9 cellular contexts compared by ENCODE assay signal in genomic region chr15:73265536-73266153, GRCh38.
DNase-seq lines count a peak whose midpoint lies in the region; ATAC-seq and TF ChIP-seq lines count a peak whose summit lies in the region.
"Had no signal": no experiment of that assay in that cellular context is flagged by ENCODE, and none has a peak within 500 bp of the region (broad histone marks: within the 10 kb centered on the region; RNA-seq: fewer than 3 reads in every experiment).

No MANE protein-coding gene starts in this region.

- H3K27me3 ChIP-seq in effector memory CD4-positive, alpha-beta T cell (replicated peaks; ENCODE audit: control insufficient read depth, insufficient read depth, low read length, poor library complexity, severe bottlenecking), result no peaks in the 10 kb centered on the region
- no peaks in the 10 kb centered on the region for H3K27me3 ChIP-seq in upper lobe of left lung

- H3K9me3 ChIP-seq in effector memory CD4-positive, alpha-beta T cell (ENCODE audit: control insufficient read depth, low read length), result no peaks in the 10 kb centered on the region
- no peaks in the 10 kb centered on the region for H3K9me3 ChIP-seq in upper lobe of left lung

- peak; percentile 45 for DNase-seq in GM10266 (ENCODE audit: extremely low spot score)
- DNase-seq in NCI-H1694 (lab: John Stamatoyannopoulos, UW), result peak; percentile 13
- peak; percentile 69 for DNase-seq in activated CD4-positive, alpha-beta T cell treated with anti-CD3 and anti-CD28 coated beads for 48 hours
- peak in 2 of 3 donors; percentile 8 to 18 for DNase-seq in effector memory CD4-positive, alpha-beta T cell
- no peak for DNase-seq in natural killer cell
- no peak for DNase-seq in upper lobe of left lung
- DNase-seq: left cardiac atrium had no signal

- no peak overlapping the region for H3K27ac Mint-ChIP-seq in natural killer cell

- H3K36me3 ChIP-seq in effector memory CD4-positive, alpha-beta T cell (ENCODE audit: control insufficient read depth, insufficient read depth, low read length), result no peaks in the 10 kb centered on the region
- H3K36me3 ChIP-seq in upper lobe of left lung, result peaks cover 0 to 32% (median 6%) of the 10 kb centered on the region in 4 donors

- TF ChIP-seq CTCF in 22Rv1 (IDR thresholded peaks at IDR 0.05) (peak; percentile 88), GM10266 (IDR thresholded peaks at IDR 0.05; ENCODE audit: control insufficient read depth, insufficient read depth, low read depth, missing control alignments) (peak; percentile 79), natural killer cell (IDR thresholded peaks at IDR 0.05) (peak; percentile 61), upper lobe of left lung (IDR thresholded peaks at IDR 0.05) (peak; percentile 28 to 50 (median 36))

- no peaks in the 10 kb centered on the region for H3K4me1 Mint-ChIP-seq in natural killer cell

- TF ChIP-seq EP300 in upper lobe of left lung (IDR thresholded peaks at IDR 0.05), result no peak

- TF ChIP-seq POLR2A in upper lobe of left lung (IDR thresholded peaks at IDR 0.05), result no peak

- H3K9me3 Mint-ChIP-seq in natural killer cell, result no peaks in the 10 kb centered on the region

- no peak overlapping the region for H3K4me3 ChIP-seq in effector memory CD4-positive, alpha-beta T cell (ENCODE audit: insufficient read depth, low read depth, low read length, poor library complexity, severe bottlenecking)
- no peak overlapping the region for H3K4me3 ChIP-seq in upper lobe of left lung

- intact Hi-C loops in natural killer cell (cut with micrococcal nuclease), result loop anchor here (2.0 kb wide), 1 partner anchor 25 kb away; no protein-coding TSS in a partner anchor

- H3K4me3 Mint-ChIP-seq in natural killer cell, result no peak overlapping the region

- H3K27ac ChIP-seq in 22Rv1 (no peak overlapping the region), upper lobe of left lung (no peak overlapping the region)
- no peak overlapping the region for H3K27ac ChIP-seq in effector memory CD4-positive, alpha-beta T cell (ENCODE audit: insufficient read depth, low read length, poor library complexity, severe bottlenecking)

- H3K36me3 Mint-ChIP-seq in natural killer cell, result peaks cover 13% of the 10 kb centered on the region

- no peaks in the 10 kb centered on the region for H3K4me1 ChIP-seq in effector memory CD4-positive, alpha-beta T cell (ENCODE audit: control insufficient read depth, insufficient read depth, low read length, poor library complexity, severe bottlenecking)
- no peaks in the 10 kb centered on the region for H3K4me1 ChIP-seq in upper lobe of left lung

- no peaks in the 10 kb centered on the region for H3K27me3 Mint-ChIP-seq in natural killer cell (ENCODE audit: low read depth in 2 of 2)

- ATAC-seq in natural killer cell, result peak; percentile 68 to 84 (median 72)
- no peak for ATAC-seq in upper lobe of left lung (ENCODE audit: low FRiP score in 2 of 2)
- ATAC-seq in HG03039 (IDR thresholded peaks at IDR 0.05; ENCODE audit: unreplicated experiment), result no peak

- WGBS in upper lobe of left lung, 2 donors, result 58 to 65% methylated on average over 4 of the region's 4 CpGs

Comparison
In these comparisons a context has a peak if more than half of its experiments do, and no peak if none do; other contexts are left out.
1. CTCF ChIP-seq: peak in every context shown above with its lines; median percentile 88 in 22Rv1; 79 in GM10266; 61 in natural killer cell; 36 in upper lobe of left lung.
2. DNase-seq: peak in GM10266 (single experiment), NCI-H1694 (single experiment), activated CD4-positive, alpha-beta T cell treated with anti-CD3 and anti-CD28 coated beads for 48 hours (single experiment) and effector memory CD4-positive, alpha-beta T cell (2 of 3); none in natural killer cell (single experiment) and upper lobe of left lung (0 of 2).
3. ATAC-seq: peak in natural killer cell (3 of 3); none in upper lobe of left lung (0 of 2) and HG03039 (single experiment).